ENCODE assay signal across 10 cellular contexts in the genomic region with DNA sequence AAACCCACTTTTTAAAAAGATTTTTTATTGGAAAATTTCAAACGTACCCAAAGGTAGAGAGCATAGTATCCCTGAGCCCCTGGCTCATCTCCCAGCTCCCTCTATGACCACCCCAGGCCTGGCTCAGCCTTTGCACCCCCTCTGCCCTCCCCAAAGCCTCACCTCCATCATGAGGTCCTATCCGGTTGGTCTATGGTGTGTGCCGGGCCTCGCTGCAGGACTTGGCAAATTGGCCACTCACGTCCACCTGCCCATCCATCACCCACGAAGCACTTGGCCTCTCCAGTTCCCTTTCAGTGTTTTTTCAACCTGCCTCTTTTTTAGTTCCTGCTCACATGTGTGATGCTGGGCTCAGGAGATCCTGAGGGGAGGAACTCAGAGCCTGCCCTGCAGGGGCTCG.
"Had no signal": no experiment of that assay in that cellular context is flagged by ENCODE, and none has a peak within 500 bp of the region (broad histone marks: within the 10 kb centered on the region; RNA-seq: fewer than 3 reads in every experiment).

No MANE protein-coding gene starts in this region.

- H2AFZ ChIP-seq: GM23338 had no signal

- H3K27ac ChIP-seq: HL-60 had no signal

- H3K4me3 ChIP-seq: GM23338, HAP-1, K562 had no signal

- H3K4me3 Mint-ChIP-seq: GM23338, HFFc6 had no signal

- H3K4me2 ChIP-seq: GM23338 had no signal

- H3K4me1 Mint-ChIP-seq: GM23338 had no signal

- H3K4me1 ChIP-seq: HAP-1 had no signal

- H3K36me3 ChIP-seq: HAP-1 had no signal

- H3K27ac Mint-ChIP-seq: GM23338, HFFc6 had no signal

- FAIRE-seq: HTR-8/SVneo, K562 had no signal

- H3K9me3 Mint-ChIP-seq: GM23338 had no signal

- H3K9me3 ChIP-seq: HAP-1 had no signal

- ATAC-seq: GM23338, HCT116, K562 had no signal

- DNase-seq: H7, HFFc6, IMR-90, KG1 had no signal
